ENCODE assay signal across 15 cellular contexts in the genomic region with DNA sequence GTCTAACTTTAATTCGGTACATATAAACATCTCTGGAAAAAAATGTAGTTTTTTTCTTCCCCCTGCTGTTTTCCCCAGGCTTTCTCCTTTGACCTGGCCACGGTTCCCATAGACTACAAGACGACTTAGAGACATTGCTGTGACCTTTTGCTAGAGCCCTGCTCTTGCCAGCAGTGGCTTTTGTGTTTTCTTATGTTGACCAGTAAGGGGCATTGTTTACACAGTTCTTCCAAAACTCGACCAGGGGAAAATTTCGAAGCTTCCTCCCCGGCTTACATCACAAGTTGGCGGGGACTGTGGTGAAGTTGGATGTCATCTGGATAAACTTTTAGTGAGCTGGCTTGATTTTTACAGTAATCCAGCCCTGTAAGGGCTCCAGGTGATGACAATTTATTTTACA. TPM values are rescaled to one million over a fixed set of nuclear protein-coding genes. Genes with fewer than 3 reads are reported as not detected.
DNase-seq lines count a peak whose midpoint lies in the region; ATAC-seq, FAIRE-seq and TF ChIP-seq lines count a peak whose summit lies in the region.
"Had no signal": no experiment of that assay in that cellular context is flagged by ENCODE, and none has a peak within 500 bp of the region (broad histone marks: within the 10 kb centered on the region; RNA-seq: fewer than 3 reads in every experiment).

No MANE protein-coding gene starts in this region.

- TF ChIP-seq CTCF in AG09319 (IDR thresholded peaks at IDR 0.05; ENCODE audit: low read depth, low read length), result no peak
- TF ChIP-seq CTCF in OCI-LY7 (conservative IDR thresholded peaks at IDR 0.05; ENCODE audit: low read length), result peak; percentile 39
- TF ChIP-seq CTCF in HepG2 (CRISPR knock-in tag; IDR thresholded peaks at IDR 0.05), result no peak
- no peak for TF ChIP-seq CTCF in ovary (IDR thresholded peaks at IDR 0.05)

- CTCF ChIA-PET in OCI-LY7 (lab: Charles Lee; ENCODE audit: unreplicated experiment), result no interaction called here
- CTCF ChIA-PET in HepG2 (lab: Yijun Ruan, JAX; ENCODE audit: low intra/inter-chr PET ratio, low total read pairs), result no interaction called here

- no peak for TF ChIP-seq EP300 in HepG2 (IDR thresholded peaks at IDR 0.05; ENCODE audit: low read depth in 2 of 2, low read length in 2 of 2)
- no peak for TF ChIP-seq EP300 in HepG2 (CRISPR knock-in tag; IDR thresholded peaks at IDR 0.05; ENCODE audit: borderline replicate concordance)
- no peak for TF ChIP-seq EP300 in ovary (IDR thresholded peaks at IDR 0.05)

- in situ Hi-C loops in HepG2 (cut with HindIII; ENCODE audit: extremely low pct_ligation_motif_present, low pct_unique_long_range_greater_than_20kb), result no loop called here

- H3K4me1 ChIP-seq in OCI-LY7 (ENCODE audit: insufficient read depth, low read length, poor library complexity, severe bottlenecking), result no peaks in the 10 kb centered on the region
- H3K4me1 ChIP-seq in HepG2 (ENCODE audit: insufficient read depth, low read length), result no peaks in the 10 kb centered on the region
- H3K4me1 ChIP-seq in ovary (ENCODE audit: insufficient read depth), result no peaks in the 10 kb centered on the region

- H3K4me2 ChIP-seq in OCI-LY7 (ENCODE audit: low read length) (no peak overlapping the region), HepG2 (ENCODE audit: low read depth, low read length) (no peak overlapping the region)

- no peak overlapping the region for H3K9ac ChIP-seq in HepG2 (ENCODE audit: insufficient read depth, low read depth, low read length)

- TF ChIP-seq POLR2A in HepG2 (IDR thresholded peaks at IDR 0.05; ENCODE audit: insufficient read depth in 1 of 2, low read depth in 2 of 2, low read length in 2 of 2), result no peak
- TF ChIP-seq POLR2A in ovary (IDR thresholded peaks at IDR 0.05), result no peak

- H3K9me2 ChIP-seq in OCI-LY7 (ENCODE audit: insufficient read depth, low read length), result no peaks in the 10 kb centered on the region

- H3K79me2 ChIP-seq in OCI-LY7 (ENCODE audit: insufficient read depth, low read depth, low read length) (no peaks in the 10 kb centered on the region), HepG2 (ENCODE audit: insufficient read depth, low read length) (no peaks in the 10 kb centered on the region)

- no peaks in the 10 kb centered on the region for H3K9me3 ChIP-seq in OCI-LY7 (ENCODE audit: low read length)
- H3K9me3 ChIP-seq in HepG2 (ENCODE audit: low read length), result no peaks in the 10 kb centered on the region
- peaks cover 0 to 3% of the 10 kb centered on the region in 2 donors for H3K9me3 ChIP-seq in ovary

- no peak overlapping the region for H3K4me3 ChIP-seq in OCI-LY7 (ENCODE audit: low read depth, low read length, poor library complexity, severe bottlenecking)
- H3K4me3 ChIP-seq in HepG2 (replicated peaks in 1 of 3; ENCODE audit: insufficient read depth in 1 of 3, low read depth in 2 of 3, low read length in 3 of 3), result no peak overlapping the region
- H3K4me3 ChIP-seq in ovary, result no peak overlapping the region

- H3K27ac ChIP-seq in OCI-LY7 (ENCODE audit: low read depth, low read length, poor library complexity, severe bottlenecking), result no peak overlapping the region
- H3K27ac ChIP-seq in HepG2 (ENCODE audit: extremely low read length, insufficient read depth, low read length), result no peak overlapping the region
- H3K27ac ChIP-seq in ovary, result no peak overlapping the region

- TF ChIP-seq RAD21 in HepG2 (CRISPR knock-in tag; IDR thresholded peaks at IDR 0.05), result no peak

- BruUV-seq in OCI-LY7 (replicated peaks; lab: Mats Ljungman, UMichigan) (no TSS peak), HepG2 (replicated peaks; lab: Mats Ljungman, UMichigan) (no TSS peak)

- ATAC-seq in HepG2, result no peak
- no peak for ATAC-seq in HG02840 (IDR thresholded peaks at IDR 0.05; ENCODE audit: low FRiP score, unreplicated experiment)

- 3% methylated on average over 7 of the region's 7 CpGs for WGBS in HepG2 (ENCODE audit: low lambda C conversion rate)
- WGBS in ovary, 3 donors, result 42 to 52% (median 51%) methylated on average over 7 of the region's 7 CpGs

- H3K36me3 ChIP-seq in OCI-LY7 (ENCODE audit: insufficient read depth, low read length), result no peaks in the 10 kb centered on the region
- no peaks in the 10 kb centered on the region for H3K36me3 ChIP-seq in HepG2 (replicated peaks in 1 of 2; ENCODE audit: control insufficient read depth in 1 of 2, insufficient read depth in 2 of 2, low read length in 2 of 2)
- no peaks in the 10 kb centered on the region for H3K36me3 ChIP-seq in ovary

- H4K20me1 ChIP-seq in OCI-LY7 (ENCODE audit: insufficient read depth, low read length), result no peaks in the 10 kb centered on the region
- H4K20me1 ChIP-seq in HepG2 (ENCODE audit: insufficient read depth, low read length), result no peaks in the 10 kb centered on the region

- no peaks in the 10 kb centered on the region for H3K27me3 ChIP-seq in HepG2 (ENCODE audit: control insufficient read depth in 1 of 2, insufficient read depth in 2 of 2, low read length in 2 of 2)
- H3K27me3 ChIP-seq in ovary, result no peaks in the 10 kb centered on the region

- FAIRE-seq in GM18507 (lab: Jason Lieb, UNC), result peak; percentile 71
- FAIRE-seq in HepG2 (lab: Jason Lieb, UNC), result no peak
- FAIRE-seq: colon had no signal

- intact Hi-C loops in OCI-LY7 (cut with micrococcal nuclease; ENCODE audit: unreplicated experiment), result loop anchor here (5.0 kb wide), 1 partner anchor 151 kb away; no protein-coding TSS in a partner anchor
- intact Hi-C loops in HepG2 (cut with micrococcal nuclease; ENCODE audit: unreplicated experiment), result no loop called here
- intact Hi-C loops in ovary (cut with DNase I), result no loop called here

- POLR2A ChIA-PET in OCI-LY7 (lab: Charles Lee) (no interaction called here), HepG2 (lab: Yijun Ruan, JAX) (no interaction called here)

- DNase-seq in AG09319 (ENCODE audit: extremely low read depth, low read depth) (peak; percentile 2), GM18507 (ENCODE audit: extremely low spot score, insufficient read length, low read depth) (no peak), OCI-LY7 (ENCODE audit: low spot score) (peak; percentile 18), fibroblast of gingiva (ENCODE audit: low read depth) (peak; percentile 46), HepG2 (ENCODE audit: low spot score) (no peak), DMS53 treated with DMSO at 0.1 percent for 48 hours (lab: John Stamatoyannopoulos, UW; ENCODE audit: unreplicated experiment) (no peak), ovary (no peak)
- DNase-seq: activated CD4-positive, alpha-beta T cell treated with anti-CD3 and anti-CD28 coated beads for 1 hour; DMS 273 treated with DMSO at 0.1 percent for 48 hours; NCI-H2029 treated with DMSO at 0.1 percent for 48 hours; NCI-H82; stimulated activated CD4-positive, alpha-beta T cell treated with anti-CD3 and anti-CD28 coated beads, Interleukin-4, amount 100 ng/mL, for 4 hours; stimulated activated naive CD4-positive, alpha-beta T cell treated with Interleukin-2 at 50 U/mL for 16 hours had no signal

- H2AFZ ChIP-seq in OCI-LY7 (ENCODE audit: low read length) (no peak overlapping the region), HepG2 (ENCODE audit: low read length) (no peak overlapping the region)

TF ChIP-seq in HepG2, 621 proteins besides CTCF, POLR2A, EP300 and RAD21 (continues in another document):
- no peak for TF ChIP-seq CBX2 (IDR thresholded peaks at IDR 0.05; ENCODE audit: low read depth, low read length)
- no peak for TF ChIP-seq CBX2 (CRISPR knock-in tag; IDR thresholded peaks at IDR 0.05; ENCODE audit: low read depth)
- TF ChIP-seq ISL2 (CRISPR knock-in tag; IDR thresholded peaks at IDR 0.05), result no peak
- TF ChIP-seq PRMT3 (CRISPR knock-in tag; IDR thresholded peaks at IDR 0.05; ENCODE audit: borderline replicate concordance, low read depth), result no peak
- TF ChIP-seq ZNF839 (CRISPR knock-in tag; IDR thresholded peaks at IDR 0.05; ENCODE audit: borderline replicate concordance), result no peak
- no peak for TF ChIP-seq ZSCAN12 (CRISPR knock-in tag; IDR thresholded peaks at IDR 0.05)

RNA-seq across cellular contexts. Expression of a gene that starts 9.3 kb away (rescaled TPM):
- total RNA-seq in OCI-LY7 (2014; rRNA removed; shearing (Covaris generic)), result not detected in 2 replicates
- total RNA-seq in OCI-LY7 (2022) (not detected in 2 replicates), HepG2 (2016; rRNA removed; fragmentation: Illumina TruSeq; extraction: Trizol) (not detected in 2 replicates), ovary (1 to 10 TPM in 5 of 7 donors, under 1 TPM in 2; 0.33 to 1.8 (median 1.1) TPM)
- not detected in 2 replicates for total RNA-seq in HepG2 (2016; cell fraction: cytosol; rRNA removed; fragmentation: Illumina TruSeq; extraction: Trizol; ENCODE audit: low read depth)
- total RNA-seq in HepG2 (2016; cell fraction: insoluble cytoplasmic fraction; rRNA removed; fragmentation: Illumina TruSeq; extraction: Trizol), result not detected in 2 replicates
- total RNA-seq in HepG2 (2016; cell fraction: membrane; rRNA removed; fragmentation: Illumina TruSeq; extraction: Trizol), result not detected in 2 replicates
- not detected in 2 replicates for total RNA-seq in HepG2 (2016; cell fraction: nucleus; rRNA removed; fragmentation: Illumina TruSeq; extraction: Trizol)
- polyA plus RNA-seq in HepG2 (2011; rRNA removed) (not detected in 2 replicates), ovary (under 1 TPM; 0.52 to 0.54 TPM)
- polyA plus RNA-seq in HepG2 (2011; cell fraction: cytosol; rRNA removed), result not detected in 2 replicates
- not detected in 2 replicates for polyA plus RNA-seq in HepG2 (2011; cell fraction: nucleus; rRNA removed)
- polyA plus RNA-seq in HepG2 (2012), result not detected in 2 replicates
- polyA plus RNA-seq in HepG2 (2016; cell fraction: cytosol; fragmentation: Illumina TruSeq; extraction: Trizol; ENCODE audit: low read depth), result not detected in 2 replicates
- not detected in 2 replicates for polyA plus RNA-seq in HepG2 (2016; cell fraction: insoluble cytoplasmic fraction; fragmentation: Illumina TruSeq; extraction: Trizol; ENCODE audit: low read depth)
- not detected in 2 replicates for polyA plus RNA-seq in HepG2 (2016; cell fraction: membrane; fragmentation: Illumina TruSeq; extraction: Trizol; ENCODE audit: low read depth)
- not detected in 2 replicates for polyA plus RNA-seq in HepG2 (2016; cell fraction: nucleus; fragmentation: Illumina TruSeq; extraction: Trizol; ENCODE audit: insufficient read depth, low read depth)
- polyA minus RNA-seq in HepG2 (2011; rRNA and poly(A)+ RNA removed; ENCODE audit: low replicate concordance), result not detected in 2 replicates
- polyA minus RNA-seq in HepG2 (2011; cell fraction: cytosol; rRNA and poly(A)+ RNA removed), result not detected in 2 replicates
- not detected in 2 replicates for polyA minus RNA-seq in HepG2 (2011; cell fraction: nucleus; rRNA and poly(A)+ RNA removed)

Comparison
In these comparisons a context has a peak if more than half of its experiments do, and no peak if none do; other contexts are left out.
1. DNase-seq: peak in AG09319 (single experiment), OCI-LY7 (single experiment) and fibroblast of gingiva (single experiment); none in GM18507 (single experiment), HepG2 (single experiment), DMS53 treated with DMSO at 0.1 percent for 48 hours (single experiment) and ovary (0 of 5).